ENCODE assay signal across 19 cellular contexts in the genomic region with DNA sequence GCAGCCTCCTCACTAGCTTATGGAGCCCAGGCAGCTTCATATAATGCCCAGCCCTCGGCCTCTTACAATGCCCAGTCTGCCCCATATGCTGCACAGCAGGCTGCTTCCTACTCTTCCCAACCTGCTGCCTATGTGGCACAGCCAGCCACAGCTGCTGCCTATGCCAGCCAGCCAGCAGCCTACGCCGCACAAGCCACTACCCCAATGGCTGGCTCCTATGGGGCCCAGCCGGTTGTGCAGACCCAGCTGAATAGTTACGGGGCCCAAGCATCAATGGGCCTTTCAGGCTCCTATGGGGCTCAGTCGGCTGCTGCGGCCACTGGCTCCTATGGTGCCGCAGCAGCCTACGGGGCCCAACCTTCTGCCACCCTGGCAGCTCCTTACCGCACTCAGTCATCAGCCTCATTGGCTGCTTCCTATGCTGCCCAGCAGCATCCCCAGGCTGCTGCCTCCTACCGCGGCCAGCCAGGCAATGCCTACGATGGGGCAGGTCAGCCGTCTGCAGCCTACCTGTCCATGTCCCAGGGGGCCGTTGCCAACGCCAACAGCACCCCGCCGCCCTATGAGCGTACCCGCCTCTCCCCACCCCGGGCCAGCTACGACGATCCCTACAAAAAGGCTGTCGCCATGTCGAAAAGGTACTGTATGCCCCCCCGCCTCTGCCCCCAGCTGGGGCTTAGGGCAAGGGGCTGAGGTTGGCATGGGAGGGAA. TPM values are rescaled to one million over a fixed set of nuclear protein-coding genes. Genes with fewer than 3 reads are reported as not detected.
"Had no signal": no experiment of that assay in that cellular context is flagged by ENCODE, and none has a peak within 500 bp of the region (broad histone marks: within the 10 kb centered on the region; RNA-seq: fewer than 3 reads in every experiment).

No MANE protein-coding gene starts in this region.

- DNase-seq: activated CD4-positive, alpha-beta T cell treated with anti-CD3 and anti-CD28 coated beads, Interleukin-2, amount 50 U/mL, for 4 hours; activated CD4-positive, CD25-positive, alpha-beta regulatory T cell treated with anti-CD3 and anti-CD28 coated beads, Interleukin-2, amount 50 U/mL, for 72 hours; activated naive CD4-positive, alpha-beta T cell treated with anti-CD3 and anti-CD28 coated beads, Interleukin-2, amount 50 U/mL, for 16 hours; activated T-cell treated with anti-CD3 and anti-CD28 coated beads for 4 hours; body of pancreas; gastrocnemius medialis; mucosa of descending colon; SK-N-SH; stimulated activated naive B cell treated with anti-CD40 and anti-IgM and Interleukin-4, amounts not matched to agents 10 μg/mL and 1 μg/mL and 100 μg/mL, for 72 hours; T-cell; T1000; upper lobe of right lung had no signal

- ATAC-seq: body of pancreas; gastrocnemius medialis; mucosa of descending colon; stimulated activated naive B cell treated with anti-CD40 and anti-IgM and Interleukin-4, amounts not matched to agents 10 μg/mL and 1 μg/mL and 100 μg/mL, for 72 hours; upper lobe of right lung had no signal

- H2AFZ ChIP-seq: parathyroid adenoma had no signal

- H3K27me3 ChIP-seq: body of pancreas, gastrocnemius medialis, neutrophil, suprapubic skin, upper lobe of right lung had no signal

- H3K4me3 Mint-ChIP-seq: dendritic cell treated with granulocyte-macrophage colony-stimulating factor and Interleukin-4, amounts not matched to agents 40 ng/mL and 50 ng/mL, for 4 days; stimulated activated naive B cell treated with anti-CD40 and anti-IgM and Interleukin-4, amounts not matched to agents 10 μg/mL and 1 μg/mL and 100 μg/mL, for 72 hours; T-cell had no signal

- H3K4me2 ChIP-seq: SK-N-SH had no signal

- FAIRE-seq: islet of Langerhans had no signal

- H3K27me3 Mint-ChIP-seq: dendritic cell treated with granulocyte-macrophage colony-stimulating factor and Interleukin-4, amounts not matched to agents 40 ng/mL and 50 ng/mL, for 4 days; naive thymus-derived CD8-positive, alpha-beta T cell; stimulated activated naive B cell treated with anti-CD40 and anti-IgM and Interleukin-4, amounts not matched to agents 10 μg/mL and 1 μg/mL and 100 μg/mL, for 72 hours; T-cell had no signal

- H3K4me3 ChIP-seq: body of pancreas, gastrocnemius medialis, mucosa of descending colon, suprapubic skin, upper lobe of right lung had no signal

- H3K27ac Mint-ChIP-seq: dendritic cell treated with granulocyte-macrophage colony-stimulating factor and Interleukin-4, amounts not matched to agents 40 ng/mL and 50 ng/mL, for 4 days; stimulated activated naive B cell treated with anti-CD40 and anti-IgM and Interleukin-4, amounts not matched to agents 10 μg/mL and 1 μg/mL and 100 μg/mL, for 72 hours; T-cell had no signal

- H3K9me3 Mint-ChIP-seq: dendritic cell treated with granulocyte-macrophage colony-stimulating factor and Interleukin-4, amounts not matched to agents 40 ng/mL and 50 ng/mL, for 4 days; naive thymus-derived CD8-positive, alpha-beta T cell; stimulated activated naive B cell treated with anti-CD40 and anti-IgM and Interleukin-4, amounts not matched to agents 10 μg/mL and 1 μg/mL and 100 μg/mL, for 72 hours; T-cell had no signal

- H3K9ac ChIP-seq: parathyroid adenoma, SK-N-SH had no signal

- H3K27ac ChIP-seq: body of pancreas, epithelial cell of prostate, gastrocnemius medialis, neutrophil, parathyroid adenoma, suprapubic skin, upper lobe of right lung had no signal

- H3K9me3 ChIP-seq: body of pancreas, gastrocnemius medialis, mucosa of descending colon, neutrophil, SK-N-SH, suprapubic skin, upper lobe of right lung had no signal

- H3K4me1 ChIP-seq: parathyroid adenoma had no signal

RNA-seq across cellular contexts. Expression of a gene that starts 32.3 kb away (rescaled TPM):
- polyA plus RNA-seq: naive thymus-derived CD8-positive, alpha-beta T cell had no signal
